19 cellular contexts compared by ENCODE assay signal in genomic region chr9:124742940-124743339, GRCh38. TPM values are rescaled to one million over a fixed set of nuclear protein-coding genes. Genes with fewer than 3 reads are reported as not detected.
"Had no signal": no experiment of that assay in that cellular context is flagged by ENCODE, and none has a peak within 500 bp of the region (broad histone marks: within the 10 kb centered on the region; RNA-seq: fewer than 3 reads in every experiment).

No MANE protein-coding gene starts in this region.

- H3K9me3 Mint-ChIP-seq: activated CD4-positive, alpha-beta memory T cell treated with anti-CD3 and anti-CD28 coated beads for 36 hours; activated naive CD4-positive, alpha-beta T cell treated with anti-CD3 and anti-CD28 coated beads, Interleukin-2, amount 50 U/mL, for 72 hours; activated T-cell treated with anti-CD3 and anti-CD28 coated beads, Interleukin-2, amount 50 U/mL, for 24 hours; central memory CD8-positive, alpha-beta T cell; neural crest cell had no signal

- H3K27ac Mint-ChIP-seq: activated CD4-positive, alpha-beta memory T cell treated with anti-CD3 and anti-CD28 coated beads for 36 hours; activated naive CD4-positive, alpha-beta T cell treated with anti-CD3 and anti-CD28 coated beads, Interleukin-2, amount 50 U/mL, for 72 hours; activated T-cell treated with anti-CD3 and anti-CD28 coated beads, Interleukin-2, amount 50 U/mL, for 24 hours had no signal

- H3K4me1 Mint-ChIP-seq: central memory CD8-positive, alpha-beta T cell had no signal

- H3K4me3 Mint-ChIP-seq: activated CD4-positive, alpha-beta memory T cell treated with anti-CD3 and anti-CD28 coated beads for 36 hours; activated T-cell treated with anti-CD3 and anti-CD28 coated beads, Interleukin-2, amount 50 U/mL, for 24 hours; central memory CD8-positive, alpha-beta T cell; neural crest cell had no signal

- H3K27me3 ChIP-seq: body of pancreas, heart right ventricle, ovary, stomach had no signal

- H3K36me3 Mint-ChIP-seq: activated CD4-positive, alpha-beta memory T cell treated with anti-CD3 and anti-CD28 coated beads for 36 hours; activated naive CD4-positive, alpha-beta T cell treated with anti-CD3 and anti-CD28 coated beads, Interleukin-2, amount 50 U/mL, for 72 hours had no signal

- H3K4me1 ChIP-seq: body of pancreas, lower lobe of right lung, stomach had no signal

- H3K4me3 ChIP-seq: body of pancreas, heart right ventricle, lower lobe of right lung, ovary, stomach, thoracic aorta had no signal

- H3K36me3 ChIP-seq: heart right ventricle, lower lobe of right lung, ovary, stomach, thoracic aorta had no signal

- ATAC-seq: activated naive CD4-positive, alpha-beta T cell treated with anti-CD3 and anti-CD28 coated beads, Interleukin-2, amount 50 U/mL, for 72 hours; body of pancreas; heart right ventricle; left cardiac atrium; lower lobe of right lung had no signal

- H3K9me3 ChIP-seq: body of pancreas, heart right ventricle, lower lobe of right lung, ovary, stomach, thoracic aorta had no signal

- DNase-seq: activated CD4-positive, alpha-beta memory T cell treated with anti-CD3 and anti-CD28 coated beads for 36 hours; activated gamma-delta T cell; activated T-cell treated with anti-CD3 and anti-CD28 coated beads, Interleukin-2, amount 50 U/mL, for 24 hours; amniotic stem cell; body of pancreas; dermis blood vessel endothelial cell; heart right ventricle; left cardiac atrium; lower lobe of right lung; midbrain; ovary; stimulated activated CD4-positive, alpha-beta T cell treated with anti-CD3 and anti-CD28 coated beads, Interleukin-12 subunit alpha, Interleukin-12 subunit beta, amount 100 ng/mL, for 4 hours; stimulated activated CD4-positive, alpha-beta T cell treated with anti-CD3 and anti-CD28 coated beads, Interleukin-2, amount 100 ng/mL, for 24 hours; stomach had no signal

- H3K27ac ChIP-seq: body of pancreas, epithelial cell of prostate, heart right ventricle, lower lobe of right lung, ovary, stomach, thoracic aorta had no signal

RNA-seq across cellular contexts. Expression of gene OLFML2A, which starts 34.0 kb away (rescaled TPM):
- total RNA-seq: activated CD4-positive, alpha-beta memory T cell treated with anti-CD3 and anti-CD28 coated beads for 36 hours; activated naive CD4-positive, alpha-beta T cell treated with anti-CD3 and anti-CD28 coated beads, Interleukin-2, amount 50 U/mL, for 72 hours had no signal
